In the genomic region with DNA sequence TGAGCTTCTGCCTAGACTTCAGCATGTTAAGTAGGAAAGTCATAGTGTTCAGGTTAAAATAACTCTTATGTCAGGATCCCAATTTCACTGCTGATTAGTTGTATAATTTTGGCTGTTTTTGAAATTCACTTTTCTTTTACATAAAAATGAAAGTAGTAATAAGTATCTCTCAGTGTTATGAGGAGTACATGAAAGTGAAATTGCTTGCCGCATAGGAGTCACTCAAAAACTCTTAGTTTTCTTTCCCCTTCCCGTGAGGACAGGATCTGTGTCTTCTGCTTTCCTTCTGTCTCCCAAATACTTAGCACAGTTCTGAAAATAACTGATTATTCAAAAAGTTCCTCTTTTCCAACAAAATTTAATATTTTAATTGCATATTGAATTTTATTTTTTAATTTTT, we compare ENCODE assay signal across 11 cellular contexts.
"Had no signal": no experiment of that assay in that cellular context is flagged by ENCODE, and none has a peak within 500 bp of the region (broad histone marks: within the 10 kb centered on the region; RNA-seq: fewer than 3 reads in every experiment).

No MANE protein-coding gene starts in this region.

- ATAC-seq: HCT116, HepG2 had no signal

- H3K9me3 Mint-ChIP-seq: HFFc6 had no signal

- DNase-seq: GM23248, GOT3, H7, HFFc6, KBM-7 had no signal

- H3K4me1 Mint-ChIP-seq: IgD-negative memory B cell had no signal

- H3K36me3 ChIP-seq: HAP-1 had no signal

- H3K4me2 ChIP-seq: KMS-11 had no signal

- H2AFZ ChIP-seq: GM23248 had no signal

- H3K4me3 Mint-ChIP-seq: HFFc6 had no signal

- FAIRE-seq: HepG2 had no signal

- H3K27ac Mint-ChIP-seq: HFFc6, IgD-negative memory B cell had no signal

- H3K27me3 Mint-ChIP-seq: IgD-negative memory B cell had no signal

- H3K9me3 ChIP-seq: HAP-1 had no signal

- H3K4me1 ChIP-seq: HAP-1 had no signal

- H3K9ac ChIP-seq: GM23248, KMS-11 had no signal

- H3K27ac ChIP-seq: GM23248, HL-60, KMS-11 had no signal

- H3K4me3 ChIP-seq: GM23248, HAP-1 had no signal
